Comparison of ENCODE assay signal across 29 cellular contexts in genomic region chr20:49338061-49338460, GRCh38.
"Had no signal": no experiment of that assay in that cellular context is flagged by ENCODE, and none has a peak within 500 bp of the region (broad histone marks: within the 10 kb centered on the region; RNA-seq: fewer than 3 reads in every experiment).

No MANE protein-coding gene starts in this region.

- H3K9me3 Mint-ChIP-seq: activated naive CD8-positive, alpha-beta T cell treated with anti-CD3 and anti-CD28 coated beads, Interleukin-2, amount 10 ng/mL, durations not matched to agents 7 days and 5 days; immature natural killer cell; memory B cell; natural killer cell; neural progenitor cell; stimulated activated memory B cell treated with anti-CD40 and anti-IgM and Interleukin-4, amounts not matched to agents 10 μg/mL and 1 μg/mL and 100 μg/mL, for 72 hours; T-helper 1 cell treated with Interleukin-12 subunit alpha and Interleukin-12 subunit beta and Interleukin-4 antibody, amounts not matched to agents 30 μg/mL and 1 μg/mL, for 36 hours had no signal

- H3K4me2 ChIP-seq: neural progenitor cell, smooth muscle cell had no signal

- H3K4me1 Mint-ChIP-seq: immature natural killer cell had no signal

- H3K9ac ChIP-seq: neural progenitor cell had no signal

- H3K4me3 Mint-ChIP-seq: activated naive CD8-positive, alpha-beta T cell treated with anti-CD3 and anti-CD28 coated beads, Interleukin-2, amount 10 ng/mL, durations not matched to agents 7 days and 5 days; immature natural killer cell; memory B cell; natural killer cell; neural progenitor cell; stimulated activated memory B cell treated with anti-CD40 and anti-IgM and Interleukin-4, amounts not matched to agents 10 μg/mL and 1 μg/mL and 100 μg/mL, for 72 hours; T-helper 1 cell treated with Interleukin-12 subunit alpha and Interleukin-12 subunit beta and Interleukin-4 antibody, amounts not matched to agents 30 μg/mL and 1 μg/mL, for 36 hours had no signal

- H3K4me3 ChIP-seq: neural progenitor cell, smooth muscle cell, stomach, thyroid gland, upper lobe of left lung had no signal

- H3K9me3 ChIP-seq: stomach, thyroid gland, upper lobe of left lung had no signal

- H3K27ac ChIP-seq: neural progenitor cell, stomach, thyroid gland, upper lobe of left lung, WERI-Rb-1 had no signal

- DNase-seq: activated CD4-positive, alpha-beta T cell treated with anti-CD3 and anti-CD28 coated beads for 48 hours; activated CD4-positive, alpha-beta T cell treated with anti-CD3 and anti-CD28 coated beads, Interleukin-2, amount 50 U/mL, for 48 hours; activated CD8-positive, alpha-beta memory T cell treated with anti-CD3 and anti-CD28 coated beads for 24 hours; activated effector memory CD4-positive, alpha-beta T cell treated with Interleukin-2 at 50 U/mL for 16 hours; activated naive CD4-positive, alpha-beta T cell treated with Interleukin-2 at 50 U/mL for 16 hours; activated naive CD8-positive, alpha-beta T cell treated with anti-CD3 and anti-CD28 coated beads, Interleukin-2, amount 10 ng/mL, durations not matched to agents 7 days and 5 days; central memory CD4-positive, alpha-beta T cell; head of caudate nucleus; hippocampal formation; immature natural killer cell; midbrain; natural killer cell; retina; stimulated activated CD4-positive, alpha-beta T cell treated with anti-CD3 and anti-CD28 coated beads, Interleukin-1b, Interleukin-23, amount 100 ng/mL, for 48 hours; stimulated activated CD4-positive, alpha-beta T cell treated with anti-CD3 and anti-CD28 coated beads, Interleukin-4, amount 100 ng/mL, for 4 hours; stimulated activated CD8-positive, alpha-beta memory T cell treated with anti-CD3 and anti-CD28 coated beads, Interleukin-4, amount 100 ng/mL, for 48 hours; stomach; T1000; thyroid gland; upper lobe of left lung; WERI-Rb-1 had no signal

- H3K4me1 ChIP-seq: neural progenitor cell, thyroid gland, upper lobe of left lung had no signal

- H3K27me3 ChIP-seq: neural progenitor cell, thyroid gland, upper lobe of left lung had no signal

- ATAC-seq: activated CD4-positive, CD25-positive, alpha-beta regulatory T cell treated with anti-CD3 and anti-CD28 coated beads, Interleukin-2, amount 50 U/mL, for 24 hours; natural killer cell; sciatic nerve; stimulated activated memory B cell treated with anti-CD40 and anti-IgM and Interleukin-4, amounts not matched to agents 10 μg/mL and 1 μg/mL and 100 μg/mL, for 72 hours had no signal

- H2AFZ ChIP-seq: neural progenitor cell had no signal

- H3K36me3 ChIP-seq: neural progenitor cell, stomach, thyroid gland, upper lobe of left lung, WERI-Rb-1 had no signal

- H3K27ac Mint-ChIP-seq: activated naive CD8-positive, alpha-beta T cell treated with anti-CD3 and anti-CD28 coated beads, Interleukin-2, amount 10 ng/mL, durations not matched to agents 7 days and 5 days; immature natural killer cell; memory B cell; natural killer cell; progenitor cell of endocrine pancreas; stimulated activated memory B cell treated with anti-CD40 and anti-IgM and Interleukin-4, amounts not matched to agents 10 μg/mL and 1 μg/mL and 100 μg/mL, for 72 hours; T-helper 1 cell treated with Interleukin-12 subunit alpha and Interleukin-12 subunit beta and Interleukin-4 antibody, amounts not matched to agents 30 μg/mL and 1 μg/mL, for 36 hours had no signal
